Comparison of ENCODE assay signal across 7 cellular contexts in the genomic region with DNA sequence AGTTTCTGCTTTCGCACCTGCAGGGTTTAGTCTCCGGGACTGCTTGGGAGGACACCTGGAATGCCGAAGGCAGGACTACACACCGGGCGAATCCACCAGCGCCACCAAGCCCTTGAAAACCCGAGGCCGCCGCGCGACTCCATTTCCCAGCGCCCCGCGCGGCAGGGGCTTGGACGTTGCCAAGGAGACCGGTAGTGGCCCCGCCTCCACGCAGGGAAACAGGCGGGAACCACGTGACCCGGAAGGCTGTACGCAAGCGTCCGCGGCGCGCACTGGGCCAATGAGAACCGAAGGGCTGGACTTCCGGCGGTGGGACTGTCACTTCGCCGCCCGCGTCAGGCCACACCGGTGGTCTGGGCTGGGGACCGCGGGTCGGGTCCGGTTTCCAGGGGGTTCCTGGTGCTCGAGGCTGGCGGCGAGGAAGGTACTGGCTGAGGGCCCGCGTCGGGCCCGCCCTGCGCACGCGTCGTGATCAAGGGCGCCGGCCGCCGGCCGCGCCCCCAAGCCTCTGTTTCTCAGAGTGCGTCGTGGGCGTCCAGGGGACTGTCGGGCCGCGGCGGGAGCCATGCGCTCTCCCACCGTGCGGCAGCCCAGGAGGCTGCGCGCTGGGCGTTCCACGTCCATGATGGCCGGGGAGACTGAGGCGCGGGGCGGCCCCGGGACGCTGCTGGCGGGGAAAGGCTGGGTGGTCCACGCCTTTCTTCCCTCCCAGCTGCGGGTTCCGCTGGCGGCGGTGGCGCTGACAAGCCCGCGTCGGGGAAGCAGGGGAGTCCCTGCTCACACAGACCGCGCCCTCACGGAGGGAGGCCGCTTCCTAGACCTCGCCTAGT. TPM values are rescaled to one million over a fixed set of nuclear protein-coding genes. Genes with fewer than 3 reads are reported as not detected.
DNase-seq lines count a peak whose midpoint lies in the region; ATAC-seq, FAIRE-seq and TF ChIP-seq lines count a peak whose summit lies in the region.

TSS of gene ZNF324 (plus strand) at position 321 of the 830 bp plus-strand sequence. CDS start 2,106 bp downstream, outside the sequence.

- H3K4me1 ChIP-seq in hepatocyte (ENCODE audit: insufficient read depth), result no peaks in the 10 kb centered on the region

- peaks cover 6% of the 10 kb centered on the region for H4K20me1 ChIP-seq in hepatocyte (ENCODE audit: insufficient read depth, poor library complexity, severe bottlenecking)

- TF ChIP-seq CTCF in astrocyte of the cerebellum (IDR thresholded peaks at IDR 0.05; ENCODE audit: low read depth, low read length, missing control alignments), result no peak
- no peak for TF ChIP-seq CTCF in hepatocyte (IDR thresholded peaks at IDR 0.05; ENCODE audit: poor library complexity)
- no peak for TF ChIP-seq CTCF in retinal pigment epithelial cell (conservative IDR thresholded peaks at IDR 0.05; ENCODE audit: low read depth, low read length)

- peak within 1 kb of the TSS; percentile 81 for H3K27ac ChIP-seq in hepatocyte

- peak within 1 kb of the TSS; percentile 84 for H2AFZ ChIP-seq in hepatocyte

- H3K4me2 ChIP-seq in hepatocyte, result peak within 1 kb of the TSS; percentile 86

- H3K9me2 ChIP-seq in hepatocyte (replicated peaks; ENCODE audit: insufficient read depth), result no peaks in the 10 kb centered on the region

- in situ Hi-C loops in astrocyte of the cerebellum (cut with HindIII; ENCODE audit: low sequenced_read_pairs), result no loop called here

- DNase-seq in GM18507 (ENCODE audit: extremely low spot score, insufficient read length, low read depth) (peak; percentile 96), NCI-H2029 treated with DMSO at 0.1 percent for 48 hours (lab: John Stamatoyannopoulos, UW) (peak; percentile 83), T-helper 9 cell (peak; percentile 97), astrocyte of the cerebellum (ENCODE audit: low read depth) (peak; percentile 89), hepatocyte (ENCODE audit: low spot score) (peak; percentile 100), retinal pigment epithelial cell (ENCODE audit: low read depth) (peak; percentile 81)

- H3K36me3 ChIP-seq in hepatocyte (replicated peaks; ENCODE audit: insufficient read depth, low read depth), result no peaks in the 10 kb centered on the region

- no peaks in the 10 kb centered on the region for H3K27me3 ChIP-seq in hepatocyte

- H3K79me2 ChIP-seq in hepatocyte, result peaks cover 18% of the 10 kb centered on the region

- peak within 1 kb of the TSS; percentile 85 for H3K4me3 ChIP-seq in astrocyte of the cerebellum (ENCODE audit: low read depth, low read length)
- H3K4me3 ChIP-seq in hepatocyte, result peak within 1 kb of the TSS; percentile 38
- peak within 1 kb of the TSS; percentile 66 for H3K4me3 ChIP-seq in retinal pigment epithelial cell (ENCODE audit: low read length)

- ATAC-seq in HG02981 (IDR thresholded peaks at IDR 0.05; ENCODE audit: unreplicated experiment), result peak; percentile 90

- WGBS in hepatocyte (ENCODE audit: low lambda C conversion rate, missing lambda C conversion rate), result under 1% methylated on average over 84 of the region's 92 CpGs

- peak; percentile 97 for FAIRE-seq in GM18507 (lab: Jason Lieb, UNC)

- H3K9me3 ChIP-seq in hepatocyte (ENCODE audit: low read depth), result no peaks in the 10 kb centered on the region

RNA-seq across cellular contexts. Expression of gene ZNF324, which starts in this region (rescaled TPM):
- total RNA-seq in hepatocyte, result 8.7 and 13.1 TPM in 2 replicates
- polyA plus RNA-seq in hepatocyte, result 9.1 and 9.3 TPM in 2 replicates

Comparison
In these comparisons a context has a peak if more than half of its experiments do, and no peak if none do; other contexts are left out.
1. Peak in every context shown above with its lines: DNase-seq, ATAC-seq, H3K4me3 ChIP-seq and H3K27ac ChIP-seq.